In the genomic region with DNA sequence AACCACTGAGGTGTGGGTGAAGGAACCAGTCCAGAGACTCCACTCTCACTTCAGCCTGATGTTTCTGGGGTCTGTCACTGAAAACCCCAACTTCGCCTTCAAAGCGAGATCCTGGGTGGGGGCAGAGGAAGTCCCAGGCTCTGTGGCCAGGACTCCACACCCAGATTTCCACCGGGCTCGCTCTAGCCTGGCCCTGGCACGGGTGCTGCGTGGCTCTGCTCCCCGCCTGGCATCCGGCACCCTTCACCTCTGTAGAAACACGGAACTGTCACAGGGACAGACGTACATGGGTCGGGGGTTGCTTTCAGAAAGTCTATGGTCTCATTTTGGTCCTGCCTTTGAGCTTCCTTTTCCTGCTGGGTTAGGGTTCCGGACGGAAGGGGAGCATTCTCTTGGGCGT, we compare ENCODE assay signal across 1 cellular context.
TF ChIP-seq lines count a peak whose summit lies in the region.

No MANE protein-coding gene starts in this region.

TF ChIP-seq in endothelial cell of umbilical vein, 7 proteins besides CTCF, POLR2A, EP300 and RAD21:
- no peak for TF ChIP-seq MYC (IDR thresholded peaks at IDR 0.05; ENCODE audit: low read depth, low read length)
- no peak for TF ChIP-seq GATA2 (IDR thresholded peaks at IDR 0.05; ENCODE audit: insufficient read depth, insufficient read length, low read depth, low read length)
- no peak for TF ChIP-seq POLR2AphosphoS5 (IDR thresholded peaks at IDR 0.05; ENCODE audit: insufficient read depth, low read depth, low read length)
- TF ChIP-seq JUN (IDR thresholded peaks at IDR 0.05; ENCODE audit: borderline replicate concordance, insufficient read depth, insufficient read length, low read depth), result no peak
- TF ChIP-seq FOS (IDR thresholded peaks at IDR 0.05; ENCODE audit: borderline replicate concordance, insufficient read depth, low read length), result no peak
- TF ChIP-seq, protein P1, sequence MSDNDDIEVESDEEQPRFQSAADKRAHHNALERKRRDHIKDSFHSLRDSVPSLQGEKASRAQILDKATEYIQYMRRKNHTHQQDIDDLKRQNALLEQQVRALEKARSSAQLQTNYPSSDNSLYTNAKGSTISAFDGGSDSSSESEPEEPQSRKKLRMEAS (IDR thresholded peaks at IDR 0.05; ENCODE audit: insufficient read depth, insufficient read length), result no peak
